In the genomic region with DNA sequence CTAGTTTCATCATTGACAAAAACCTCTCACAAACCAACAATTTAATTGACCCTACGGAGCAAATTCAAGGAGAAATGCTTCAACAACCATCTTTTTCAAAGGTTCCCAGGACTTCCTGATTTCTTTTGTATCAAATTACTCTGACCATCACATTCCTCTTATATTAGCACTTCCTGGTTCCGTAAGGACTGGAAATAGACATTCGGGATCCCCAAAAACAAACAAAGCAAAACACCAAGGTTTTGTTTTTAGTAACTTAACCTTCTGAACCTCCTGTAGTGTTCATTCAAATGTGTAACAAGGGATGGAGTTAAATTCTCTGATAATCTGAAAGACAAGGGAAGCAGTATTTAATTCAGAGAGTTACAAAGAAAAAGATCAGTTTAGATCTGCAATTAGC, we compare ENCODE assay signal across 26 cellular contexts.
A peak's percentile ranks its signal among the peaks of the same experiment; 100 is the strongest.
DNase-seq lines count a peak whose midpoint lies in the region; ATAC-seq, FAIRE-seq and TF ChIP-seq lines count a peak whose summit lies in the region.
"Had no signal": no experiment of that assay in that cellular context is flagged by ENCODE, and none has a peak within 500 bp of the region (broad histone marks: within the 10 kb centered on the region; RNA-seq: fewer than 3 reads in every experiment).

No MANE protein-coding gene starts in this region.

- H3K36me3 ChIP-seq in IMR-90 (ENCODE audit: control insufficient read depth, insufficient read depth, low read length): no peaks in the 10 kb centered on the region
- H3K36me3 ChIP-seq: uterus had no signal

- no peak for TF ChIP-seq EP300 in A549 (IDR thresholded peaks at IDR 0.05)

- ATAC-seq in A549: no peak
- ATAC-seq in IMR-90 (ENCODE audit: low read depth): peak; percentile 32; the same call in 1 of the 2 replicates
- ATAC-seq in activated CD4-positive, CD25-positive, alpha-beta regulatory T cell treated with anti-CD3 and anti-CD28 coated beads, Interleukin-2, amount 50 U/mL, for 24 hours: no peak
- ATAC-seq in GM18861 (IDR thresholded peaks at IDR 0.05; ENCODE audit: unreplicated experiment): no peak
- ATAC-seq: activated CD8-positive, alpha-beta memory T cell treated with anti-CD3 and anti-CD28 coated beads, Interleukin-2, amount 10 ng/mL, durations not matched to agents 7 days and 5 days; natural killer cell treated with Interleukin-12 subunit alpha and Interleukin-12 subunit beta and Interleukin-15 and Interleukin-18, amount 100 ng/mL, for 72 hours had no signal

- no peaks in the 10 kb centered on the region; the same call in 1 of the 2 replicates for H3K27me3 ChIP-seq in IMR-90 (ENCODE audit: control insufficient read depth, insufficient read depth, low read length)
- H3K27me3 ChIP-seq: uterus had no signal

- H3K27ac ChIP-seq in A549 (no peak overlapping the region), IMR-90 (ENCODE audit: insufficient read depth, low read length) (no peak overlapping the region)
- H3K27ac ChIP-seq: uterus had no signal

- H3K23ac ChIP-seq in IMR-90 (ENCODE audit: low read depth, low read length): no peak overlapping the region

- H3K9me3 ChIP-seq in A549 (no peaks in the 10 kb centered on the region; the same call in 2 of the 3 replicates), IMR-90 (ENCODE audit: control insufficient read depth, insufficient read depth, low read length) (0 out of 2 replicates have a peak, but pooled peaks cover 2% of the 10 kb centered on the region)
- H3K9me3 ChIP-seq: uterus had no signal

- H2BK15ac ChIP-seq in IMR-90 (ENCODE audit: low read depth, low read length): no peak overlapping the region

- no peak overlapping the region for H3K4ac ChIP-seq in IMR-90 (ENCODE audit: low read depth, low read length)

- TF ChIP-seq POLR2A in A549 (IDR thresholded peaks at IDR 0.05; ENCODE audit: low read length) (no peak), IMR-90 (IDR thresholded peaks at IDR 0.05; ENCODE audit: low read depth, low read length) (no peak)

- no peak overlapping the region for H3K14ac ChIP-seq in IMR-90 (replicated peaks; ENCODE audit: low read depth, low read length)

- peak; percentile 32 for FAIRE-seq in A549 (lab: Jason Lieb, UNC)
- FAIRE-seq: kidney, TTC549 had no signal

- H2BK20ac ChIP-seq in IMR-90 (ENCODE audit: low read depth, low read length): no peak overlapping the region

- H2AK5ac ChIP-seq in IMR-90 (ENCODE audit: low read depth, low read length): no peak overlapping the region

- dilution Hi-C loops in IMR-90 (cut with HindIII; ENCODE audit: low sequenced_read_pairs, unreplicated experiment): no loop called here

- no peak overlapping the region for H3K9ac ChIP-seq in IMR-90 (ENCODE audit: low read depth, low read length)

- no peaks in the 10 kb centered on the region for H3K79me1 ChIP-seq in IMR-90 (ENCODE audit: low read depth in 1 of 2, low read length in 2 of 2)

- DNase-seq in A549 (ENCODE audit: low read depth in 1 of 2, low spot score in 1 of 2) (no peak), IMR-90 (peak; percentile 33), choroid plexus epithelial cell (ENCODE audit: low read depth) (peak; percentile 61), lung microvascular endothelial cell (ENCODE audit: low read depth in 2 of 2) (peak; percentile 8 to 61), NCI-H446 (lab: John Stamatoyannopoulos, UW) (no peak)
- no peak for DNase-seq in activated naive CD4-positive, alpha-beta T cell treated with anti-CD3 and anti-CD28 coated beads for 36 hours
- DNase-seq: ACHN; activated CD4-positive, alpha-beta T cell treated with anti-CD3 and anti-CD28 coated beads for 48 hours; activated CD8-positive, alpha-beta memory T cell treated with anti-CD3 and anti-CD28 coated beads, Interleukin-2, amount 10 ng/mL, durations not matched to agents 7 days and 5 days; activated effector memory CD4-positive, alpha-beta T cell treated with Interleukin-2 at 50 U/mL for 16 hours; cerebellar nuclear complex; effector memory CD4-positive, alpha-beta T cell; hypothalamus; Kasumi-1; kidney; mesendoderm; NCI-H1105; NCI-H2081; NCI-H510A; substantia nigra; uterus had no signal

- no peak overlapping the region for H2AK9ac ChIP-seq in IMR-90 (replicated peaks; ENCODE audit: low read depth, low read length, poor library complexity)

- 57% methylated on average over 3 of the region's 3 CpGs for WGBS in A549 (ENCODE audit: missing lambda C conversion rate)
- WGBS in IMR-90 (ENCODE audit: extremely low coverage in 2 of 2, insufficient read length in 1 of 2), 2 experiments: no CpG with 5 or more reads among the region's 3 CpGs

- intact Hi-C loops in IMR-90 (cut with micrococcal nuclease): no loop called here
- intact Hi-C loops in activated naive CD4-positive, alpha-beta T cell treated with anti-CD3 and anti-CD28 coated beads for 36 hours (cut with micrococcal nuclease): no loop called here

- H3K4me3 Mint-ChIP-seq in activated naive CD4-positive, alpha-beta T cell treated with anti-CD3 and anti-CD28 coated beads for 36 hours: no peak overlapping the region
- H3K4me3 Mint-ChIP-seq: activated CD8-positive, alpha-beta memory T cell treated with anti-CD3 and anti-CD28 coated beads, Interleukin-2, amount 10 ng/mL, durations not matched to agents 7 days and 5 days; CD14-positive monocyte; natural killer cell treated with Interleukin-12 subunit alpha and Interleukin-12 subunit beta and Interleukin-15 and Interleukin-18, amount 100 ng/mL, for 72 hours had no signal

- no peak overlapping the region for H3K4me3 ChIP-seq in A549
- H3K4me3 ChIP-seq in IMR-90 (ENCODE audit: insufficient read depth, low read depth, low read length): no peak overlapping the region
- H3K4me3 ChIP-seq in choroid plexus epithelial cell (ENCODE audit: low read depth, low read length): no peak overlapping the region
- H3K4me3 ChIP-seq: uterus had no signal

- no peak overlapping the region for H3K27ac Mint-ChIP-seq in activated naive CD4-positive, alpha-beta T cell treated with anti-CD3 and anti-CD28 coated beads for 36 hours
- H3K27ac Mint-ChIP-seq: activated CD8-positive, alpha-beta memory T cell treated with anti-CD3 and anti-CD28 coated beads, Interleukin-2, amount 10 ng/mL, durations not matched to agents 7 days and 5 days; CD14-positive monocyte; natural killer cell treated with Interleukin-12 subunit alpha and Interleukin-12 subunit beta and Interleukin-15 and Interleukin-18, amount 100 ng/mL, for 72 hours had no signal

- TF ChIP-seq CTCF in A549 (IDR thresholded peaks at IDR 0.05): no peak
- TF ChIP-seq CTCF in IMR-90 (conservative IDR thresholded peaks at IDR 0.05; ENCODE audit: low read depth, low read length): no peak
- TF ChIP-seq CTCF in choroid plexus epithelial cell (conservative IDR thresholded peaks at IDR 0.05; ENCODE audit: low read depth, low read length): no peak

- no peak overlapping the region for H2AFZ ChIP-seq in IMR-90 (replicated peaks; ENCODE audit: low read length, poor library complexity)

- no peak overlapping the region for H3K18ac ChIP-seq in IMR-90 (ENCODE audit: low read depth, low read length)

- H4K8ac ChIP-seq in IMR-90 (ENCODE audit: low read depth in 2 of 2, low read length in 2 of 2): no peak overlapping the region

- H3K27me3 Mint-ChIP-seq in activated naive CD4-positive, alpha-beta T cell treated with anti-CD3 and anti-CD28 coated beads for 36 hours (ENCODE audit: low read depth): no peaks in the 10 kb centered on the region
- H3K27me3 Mint-ChIP-seq: activated CD8-positive, alpha-beta memory T cell treated with anti-CD3 and anti-CD28 coated beads, Interleukin-2, amount 10 ng/mL, durations not matched to agents 7 days and 5 days had no signal

- no peaks in the 10 kb centered on the region for H3K36me3 Mint-ChIP-seq in activated naive CD4-positive, alpha-beta T cell treated with anti-CD3 and anti-CD28 coated beads for 36 hours (ENCODE audit: low read depth)
- H3K36me3 Mint-ChIP-seq: activated CD8-positive, alpha-beta memory T cell treated with anti-CD3 and anti-CD28 coated beads, Interleukin-2, amount 10 ng/mL, durations not matched to agents 7 days and 5 days; CD14-positive monocyte; natural killer cell treated with Interleukin-12 subunit alpha and Interleukin-12 subunit beta and Interleukin-15 and Interleukin-18, amount 100 ng/mL, for 72 hours had no signal

- H3K4me1 Mint-ChIP-seq in activated naive CD4-positive, alpha-beta T cell treated with anti-CD3 and anti-CD28 coated beads for 36 hours (ENCODE audit: low read depth): no peaks in the 10 kb centered on the region
- H3K4me1 Mint-ChIP-seq: activated CD8-positive, alpha-beta memory T cell treated with anti-CD3 and anti-CD28 coated beads, Interleukin-2, amount 10 ng/mL, durations not matched to agents 7 days and 5 days had no signal

- H4K20me1 ChIP-seq in IMR-90 (ENCODE audit: insufficient read depth, low read length): no peaks in the 10 kb centered on the region

- TF ChIP-seq RAD21 in A549 (conservative IDR thresholded peaks at IDR 0.05 in 1 of 2, IDR thresholded peaks at IDR 0.05 in 1 of 2) (no peak), IMR-90 (IDR thresholded peaks at IDR 0.05; ENCODE audit: low read length) (no peak)

- CTCF ChIA-PET in A549 (lab: Yijun Ruan, JAX) (no interaction called here), IMR-90 (lab: Yijun Ruan, JAX) (no interaction called here)
- CTCF ChIA-PET in activated naive CD4-positive, alpha-beta T cell treated with anti-CD3 and anti-CD28 coated beads for 36 hours (lab: Charles Lee): no interaction called here

- BruUV-seq in IMR-90 (replicated peaks; lab: Mats Ljungman, UMichigan): no TSS peak

- H3K9me1 ChIP-seq in IMR-90 (ENCODE audit: insufficient read depth, low read length): no peaks in the 10 kb centered on the region

- no peaks in the 10 kb centered on the region for H3K4me1 ChIP-seq in A549
- H3K4me1 ChIP-seq in IMR-90 (ENCODE audit: control insufficient read depth, insufficient read depth, low read length): no peaks in the 10 kb centered on the region
- H3K4me1 ChIP-seq: uterus had no signal

- no peak overlapping the region for H2BK5ac ChIP-seq in IMR-90 (ENCODE audit: low read depth, low read length, poor library complexity, severe bottlenecking)

- no peak overlapping the region for H3K56ac ChIP-seq in IMR-90 (ENCODE audit: extremely low read depth, insufficient read depth, low read length)

- H3K9me3 Mint-ChIP-seq in activated naive CD4-positive, alpha-beta T cell treated with anti-CD3 and anti-CD28 coated beads for 36 hours: no peaks in the 10 kb centered on the region
- H3K9me3 Mint-ChIP-seq: natural killer cell treated with Interleukin-12 subunit alpha and Interleukin-12 subunit beta and Interleukin-15 and Interleukin-18, amount 100 ng/mL, for 72 hours had no signal

- H3K4me2 ChIP-seq in A549 (no peak overlapping the region), IMR-90 (ENCODE audit: low read depth, low read length) (peak overlapping the region; percentile 10; the same call in 1 of the 2 replicates)

- no peak overlapping the region for H2BK120ac ChIP-seq in IMR-90 (ENCODE audit: low read depth, low read length)

- in situ Hi-C loops in IMR-90 (cut with MboI; ENCODE audit: low sequenced_read_pairs): no loop called here

- H4K91ac ChIP-seq in IMR-90 (ENCODE audit: insufficient read depth, low read depth, low read length): no peak overlapping the region

- POLR2A ChIA-PET in A549 (lab: Yijun Ruan, JAX) (no interaction called here), IMR-90 (lab: Charles Lee; ENCODE audit: unreplicated experiment) (no interaction called here)

- H4K5ac ChIP-seq in IMR-90 (ENCODE audit: low read depth, low read length): 0 out of 2 replicates have a peak overlapping the region, but pooled peaks have one; percentile 51

TF ChIP-seq in IMR-90, 13 proteins besides CTCF, POLR2A, EP300 and RAD21 (continues in another document):
- TF ChIP-seq RCOR1 (IDR thresholded peaks at IDR 0.05; ENCODE audit: insufficient replicate concordance, low read length): no peak

Comparison
In these comparisons a context has a peak if more than half of its experiments do, and no peak if none do; other contexts are left out.
1. DNase-seq: peak in IMR-90 (single experiment), choroid plexus epithelial cell (single experiment) and lung microvascular endothelial cell (2 of 2); none in A549 (0 of 2), activated naive CD4-positive, alpha-beta T cell treated with anti-CD3 and anti-CD28 coated beads for 36 hours (single experiment) and NCI-H446 (0 of 2).